In genomic region chr12:7933255-7933726, GRCh38 we compare ENCODE assay signal across 7 cellular contexts. TPM values are rescaled to one million over a fixed set of nuclear protein-coding genes. Genes with fewer than 3 reads are reported as not detected.
A peak's percentile ranks its signal among the peaks of the same experiment; 100 is the strongest.
DNase-seq lines count a peak whose midpoint lies in the region; ATAC-seq, FAIRE-seq and TF ChIP-seq lines count a peak whose summit lies in the region.

No MANE protein-coding gene starts in this region.

- peaks cover 21% of the 10 kb centered on the region for H3K36me3 Mint-ChIP-seq in MCF 10A (ENCODE audit: insufficient read depth, unreplicated experiment)

- peaks cover 0 to 5% of the 10 kb centered on the region in 2 donors for H3K4me1 ChIP-seq in small intestine (ENCODE audit: control insufficient read depth in 2 of 2, insufficient read depth in 1 of 2, low read depth in 1 of 2, low read length in 1 of 2)

- ATAC-seq in GM18499 (IDR thresholded peaks at IDR 0.05; ENCODE audit: insufficient read depth, unreplicated experiment) = peak; percentile 58
- ATAC-seq in HG02870 (IDR thresholded peaks at IDR 0.05; ENCODE audit: unreplicated experiment) = peak; percentile 84

- POLR2A ChIA-PET in MCF 10A (lab: Yijun Ruan, JAX) = interaction anchor here (0.6 to 3.1 kb wide), 5 partner anchors 27 to 102 kb away, joined by 3 to 25 read pairs (median 6); no protein-coding TSS in a partner anchor

- H3K4me1 Mint-ChIP-seq in MCF 10A (ENCODE audit: insufficient read depth, unreplicated experiment) = peaks cover 4% of the 10 kb centered on the region

- H3K27ac Mint-ChIP-seq in MCF 10A (ENCODE audit: low read depth, unreplicated experiment) = no peak overlapping the region

- no peaks in the 10 kb centered on the region for H3K27me3 ChIP-seq in small intestine (ENCODE audit: control insufficient read depth in 2 of 2, insufficient read depth in 2 of 2, low read length in 2 of 2)

- intact Hi-C loops in MCF 10A (cut with micrococcal nuclease) = loop anchor here (1.0 kb wide), 3 partner anchors 62 to 145 kb away; no protein-coding TSS in a partner anchor

- CTCF ChIA-PET in MCF 10A (lab: Yijun Ruan, JAX) = interaction anchor here (0.6 to 8.1 kb wide), 40 partner anchors 10 to 1738 kb away, joined by 3 to 115 read pairs (median 5); partner anchors contain the start of gene FOXJ2

- BruUV-seq in MCF 10A (replicated peaks; lab: Mats Ljungman, UMichigan) = no TSS peak

- peak overlapping the region in 1 of 2 donors; percentile 1 for H3K4me3 ChIP-seq in small intestine (ENCODE audit: low read depth in 1 of 2, low read length in 2 of 2)

- no peaks in the 10 kb centered on the region for H3K9me3 Mint-ChIP-seq in MCF 10A (ENCODE audit: unreplicated experiment)

- TF ChIP-seq CTCF in MCF 10A (IDR thresholded peaks at IDR 0.05; ENCODE audit: unreplicated experiment) = peak; percentile 55

- no peaks in the 10 kb centered on the region for H3K27me3 Mint-ChIP-seq in MCF 10A (ENCODE audit: insufficient read depth, unreplicated experiment)

- H3K4me3 Mint-ChIP-seq in MCF 10A (ENCODE audit: unreplicated experiment) = no peak overlapping the region

- DNase-seq in NCI-H146 treated with DMSO at 0.1 percent for 48 hours (lab: John Stamatoyannopoulos, UW; ENCODE audit: unreplicated experiment) = peak; percentile 40
- DNase-seq in MCF 10A (ENCODE audit: unreplicated experiment) = peak; percentile 92
- peak; percentile 77 for DNase-seq in iPS-NIHi7 (ENCODE audit: extremely low spot score)
- DNase-seq in small intestine = peak; percentile 65

- FAIRE-seq in TTC549 (lab: Jason Lieb, UNC) = peak; percentile 89
- no peak for FAIRE-seq in small intestine (lab: Jason Lieb, UNC)

- WGBS in small intestine, 3 donors = 2 to 4% (median 3%) methylated on average over 7 of the region's 7 CpGs

- peak overlapping the region in 1 of 2 donors; percentile 88 for H3K27ac ChIP-seq in small intestine (ENCODE audit: low read depth in 1 of 2, low read length in 1 of 2)

- H3K9me3 ChIP-seq in small intestine (ENCODE audit: control insufficient read depth, low read depth) = no peaks in the 10 kb centered on the region

- H3K36me3 ChIP-seq in small intestine (ENCODE audit: control insufficient read depth in 2 of 2, insufficient read depth in 2 of 2, low read length in 2 of 2) = peaks cover 0 to 2% of the 10 kb centered on the region in 2 donors

RNA-seq across cellular contexts. Expression of gene SLC2A3, which starts 2.7 kb away (rescaled TPM):
- total RNA-seq in MCF 10A (2022) = 4.0 and 9.2 TPM in 2 replicates
- polyA plus RNA-seq in small intestine = 1 to 10 TPM in 2 of 3 donors, under 1 TPM in 1; 0.89 to 7.7 (median 1.9) TPM

Comparison
In these comparisons a context has a peak if more than half of its experiments do, and no peak if none do; other contexts are left out.
1. DNase-seq: peak in every context shown above with its lines; median percentile 92 in MCF 10A; 77 in iPS-NIHi7; 65 in small intestine; 40 in NCI-H146 treated with DMSO at 0.1 percent for 48 hours.